ENCODE assay signal across 17 cellular contexts in genomic region chr2:124163825-124164224, GRCh38.
A peak's percentile ranks its signal among the peaks of the same experiment; 100 is the strongest.
DNase-seq lines count a peak whose midpoint lies in the region; ATAC-seq, FAIRE-seq and TF ChIP-seq lines count a peak whose summit lies in the region.
"Had no signal": no experiment of that assay in that cellular context is flagged by ENCODE, and none has a peak within 500 bp of the region (broad histone marks: within the 10 kb centered on the region; RNA-seq: fewer than 3 reads in every experiment).

No MANE protein-coding gene starts in this region.

- no peak for TF ChIP-seq CTCF in fibroblast of pulmonary artery (IDR thresholded peaks at IDR 0.05; ENCODE audit: low read length, missing control alignments)

- no peak for ATAC-seq in GM21447 (IDR thresholded peaks at IDR 0.05; ENCODE audit: unreplicated experiment)
- no peak for ATAC-seq in HG02870 (IDR thresholded peaks at IDR 0.05; ENCODE audit: unreplicated experiment)
- ATAC-seq: GM12878 had no signal

- peak; percentile 71 for DNase-seq in amniotic epithelial cell (ENCODE audit: low read depth)
- DNase-seq in fibroblast of pulmonary artery (ENCODE audit: low read depth), result peak; percentile 81
- DNase-seq in skeletal muscle cell (ENCODE audit: low read depth), result peak; percentile 29
- DNase-seq: BE2C; C1 segment of cervical spinal cord; Caco-2; CD4-positive, CD25-positive, alpha-beta regulatory T cell; CD8-positive, alpha-beta memory T cell; DMS153; DND-41; EL; GM23248 had no signal

- H3K4me3 ChIP-seq in fibroblast of pulmonary artery (replicated peaks; ENCODE audit: low read depth, low read length), result no peak overlapping the region
- no peak overlapping the region for H3K4me3 ChIP-seq in skeletal muscle cell (ENCODE audit: low read depth, low read length)
- H3K4me3 ChIP-seq: GM12878, GM23248, HAP-1 had no signal

- FAIRE-seq in endometrium (lab: Jason Lieb, UNC), result peak; percentile 98
- FAIRE-seq: GM12878 had no signal

Comparison
In these comparisons a context has a peak if more than half of its experiments do, and no peak if none do; other contexts are left out.
1. DNase-seq: peak in every context shown above with its lines; median percentile 81 in fibroblast of pulmonary artery; 71 in amniotic epithelial cell; 29 in skeletal muscle cell.